In genomic region chr1:158691149-158691548, GRCh38 we compare ENCODE assay signal across 11 cellular contexts. TPM values are rescaled to one million over a fixed set of nuclear protein-coding genes. Genes with fewer than 3 reads are reported as not detected.
"Had no signal": no experiment of that assay in that cellular context is flagged by ENCODE, and none has a peak within 500 bp of the region (broad histone marks: within the 10 kb centered on the region; RNA-seq: fewer than 3 reads in every experiment).

No MANE protein-coding gene starts in this region.

RNA-seq across cellular contexts. Expression of gene SPTA1, which starts 4.6 kb away (rescaled TPM):
- total RNA-seq: PC-3, PC-9, Peyer's patch, Right ventricle myocardium superior, RPMI7951, SJCRH30, SJSA1, SK-MEL-5 had no signal
- polyA plus RNA-seq: SK-N-SH had no signal

RNA-seq across cellular contexts. Expression of gene OR6K2, which starts 9.3 kb away (rescaled TPM):
- total RNA-seq: OCI-LY7, PC-3, PC-9, Peyer's patch, Right ventricle myocardium inferior, Right ventricle myocardium superior, RPMI7951, SJCRH30, SJSA1, SK-MEL-5 had no signal
- polyA plus RNA-seq: SK-N-SH had no signal

RNA-seq across cellular contexts. Expression of gene OR6K3, which starts 29.4 kb away (rescaled TPM):
- total RNA-seq: OCI-LY7, PC-3, PC-9, Peyer's patch, Right ventricle myocardium inferior, Right ventricle myocardium superior, RPMI7951, SJCRH30, SJSA1, SK-MEL-5 had no signal
- polyA plus RNA-seq: SK-N-SH had no signal
